In the genomic region with DNA sequence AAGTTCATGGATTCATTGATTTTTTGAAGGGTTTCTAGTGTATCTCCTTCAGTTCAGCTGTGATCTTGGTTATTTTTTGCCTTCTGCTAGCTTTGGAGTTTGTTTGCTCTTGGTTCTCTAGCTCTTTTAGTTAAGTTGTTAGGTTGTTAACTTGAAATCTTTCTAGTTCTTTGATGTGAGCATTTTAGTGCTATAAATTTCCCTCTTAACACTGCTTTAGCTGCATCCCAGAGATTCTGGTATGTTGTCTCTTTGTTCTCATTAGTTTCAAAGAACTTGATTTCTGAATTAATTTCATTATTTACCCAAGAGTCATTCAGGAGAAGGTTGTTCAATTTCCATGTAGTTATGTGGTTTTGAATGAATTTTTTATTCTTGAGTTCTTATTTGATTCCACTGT, we compare ENCODE assay signal across 7 cellular contexts.
"Had no signal": no experiment of that assay in that cellular context is flagged by ENCODE, and none has a peak within 500 bp of the region (broad histone marks: within the 10 kb centered on the region; RNA-seq: fewer than 3 reads in every experiment).

No MANE protein-coding gene starts in this region.

- DNase-seq: GDM1, GF-D8 had no signal

- H3K4me3 ChIP-seq: GM12878 had no signal

- ATAC-seq: GM12878 had no signal

- FAIRE-seq: GM12878, GM12891, GM12892, GM18507, GM19239 had no signal
